Comparison of ENCODE assay signal across 8 cellular contexts in the genomic region with DNA sequence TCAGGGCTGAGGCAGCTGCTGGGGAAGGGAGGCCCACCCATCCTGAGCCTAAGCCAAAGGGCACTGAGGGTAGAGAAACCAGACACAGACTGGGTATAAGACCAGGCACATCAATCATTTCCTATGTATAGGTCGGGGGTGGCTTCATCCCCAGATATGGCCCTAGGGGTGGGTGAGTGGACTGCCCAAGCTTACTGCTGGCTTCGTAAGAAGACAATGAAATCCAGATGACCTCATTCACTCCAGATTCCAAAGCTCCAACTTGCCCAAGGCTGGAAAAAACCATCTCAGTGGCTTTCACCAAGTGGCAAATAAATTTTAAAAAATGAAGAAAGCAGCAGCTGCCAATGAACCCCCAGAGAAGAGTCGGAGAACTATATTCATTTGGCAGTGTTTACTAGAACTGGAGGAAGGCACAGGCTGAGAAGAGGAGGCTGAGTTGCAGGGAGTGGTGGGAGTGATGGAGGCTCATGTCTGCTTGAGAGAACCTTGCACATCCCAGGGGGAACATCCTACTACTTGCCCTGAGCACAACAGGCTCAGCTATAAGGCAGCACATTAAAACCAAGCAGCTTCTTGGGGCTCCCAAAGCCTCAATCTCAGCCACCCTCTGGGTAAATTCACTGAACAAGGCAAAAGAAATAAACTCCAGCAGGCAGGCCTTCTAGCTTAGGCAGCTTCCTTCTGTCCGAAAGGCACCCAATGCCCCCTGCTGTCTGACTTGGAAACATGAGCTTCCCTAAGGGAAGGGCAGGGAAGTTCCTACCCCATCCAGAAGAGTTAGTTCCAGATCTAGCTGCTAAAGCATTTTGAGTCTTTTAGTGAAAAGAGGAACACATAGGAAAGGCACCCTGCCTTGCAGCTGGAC. TPM values are rescaled to one million over a fixed set of nuclear protein-coding genes. Genes with fewer than 3 reads are reported as not detected.
A peak's percentile ranks its signal among the peaks of the same experiment; 100 is the strongest.
DNase-seq lines count a peak whose midpoint lies in the region; ATAC-seq, FAIRE-seq and TF ChIP-seq lines count a peak whose summit lies in the region.

No MANE protein-coding gene starts in this region.

- RAD21 ChIA-PET in GM12878 (lab: Charles Lee; ENCODE audit: unreplicated experiment) = interaction anchor here (0.8 to 4.0 kb wide), 13 partner anchors 9 to 118 kb away, joined by 3 to 35 read pairs (median 6); a partner anchor contains a TSS

- SMC1A ChIA-PET in GM12878 (lab: Charles Lee; ENCODE audit: uncharacterized antibody, unreplicated experiment) = interaction anchor here (0.9 to 4.9 kb wide), 19 partner anchors 8 to 119 kb away, joined by 3 to 51 read pairs (median 6); a partner anchor contains a TSS

- TF ChIP-seq POLR2A in GM12878 (IDR thresholded peaks at IDR 0.05; ENCODE audit: low read depth, low read length) = no peak

- H3K4me3 Mint-ChIP-seq in activated T-cell treated with anti-CD3 and anti-CD28 coated beads, Interleukin-2, amount 50 U/mL, for 72 hours = no peak overlapping the region

- no peaks in the 10 kb centered on the region for H3K9me3 ChIP-seq in GM12878 (replicated peaks; ENCODE audit: control insufficient read depth, insufficient read depth, low read length)

- peak; percentile 44 for ATAC-seq in GM12878
- peak; percentile 25 for ATAC-seq in stimulated activated naive CD8-positive, alpha-beta T cell treated with anti-CD3 and anti-CD28 coated beads, Interleukin-15, Interleukin-2, amounts not matched to agents 100 U/mL and 50 U/mL, for 24 hours
- ATAC-seq in HG03135 (IDR thresholded peaks at IDR 0.05; ENCODE audit: unreplicated experiment) = no peak
- ATAC-seq in activated T-cell treated with anti-CD3 and anti-CD28 coated beads, Interleukin-2, amount 50 U/mL, for 72 hours (replicated peaks in 1 of 2) = no peak

- peak; percentile 21 to 34 (median 34); a peak in 3 of 6 replicates for TF ChIP-seq CTCF in GM12878 (IDR thresholded peaks at IDR 0.05 in 2 of 3, conservative IDR thresholded peaks at IDR 0.05 in 1 of 3; ENCODE audit: control insufficient read depth in 2 of 3, extremely low read depth in 1 of 3, insufficient read depth in 1 of 3, low read depth in 3 of 3, low read length in 3 of 3)

- intact Hi-C loops in GM12878 (cut with micrococcal nuclease; ENCODE audit: unreplicated experiment) = loop anchor here (1.0 kb wide), 1 partner anchor 26 kb away; no protein-coding TSS in a partner anchor

- H3K9ac ChIP-seq in GM12878 (ENCODE audit: control insufficient read depth, insufficient read depth, low read length) = no peak overlapping the region

- CTCF ChIA-PET in GM12878 (lab: Yijun Ruan, JAX) = interaction anchor here (0.6 to 6.7 kb wide), 22 partner anchors 9 to 285 kb away, joined by 3 to 82 read pairs (median 8); a partner anchor contains a TSS

- no peak overlapping the region for H3K4me2 ChIP-seq in GM12878 (ENCODE audit: control insufficient read depth, insufficient read depth)

- peaks cover 3 to 25% of the 10 kb centered on the region in 2 donors for H3K36me3 Mint-ChIP-seq in activated T-cell treated with anti-CD3 and anti-CD28 coated beads, Interleukin-2, amount 50 U/mL, for 72 hours (ENCODE audit: insufficient read depth in 2 of 2)

- H3K27ac Mint-ChIP-seq in activated T-cell treated with anti-CD3 and anti-CD28 coated beads, Interleukin-2, amount 50 U/mL, for 72 hours = no peak overlapping the region

- TF ChIP-seq EP300 in GM12878 (IDR thresholded peaks at IDR 0.05; ENCODE audit: borderline replicate concordance in 1 of 2, control insufficient read depth in 1 of 2, low read depth in 2 of 2, low read length in 2 of 2) = no peak

- no peaks in the 10 kb centered on the region for H3K27me3 ChIP-seq in GM12878 (replicated peaks in 1 of 2; ENCODE audit: control insufficient read depth in 2 of 2, insufficient read depth in 2 of 2, low read length in 1 of 2)

- peaks cover 21 to 23% of the 10 kb centered on the region in 2 experiments for H3K36me3 ChIP-seq in GM12878 (ENCODE audit: control insufficient read depth in 2 of 2, insufficient read depth in 2 of 2, low read length in 1 of 2)

- FAIRE-seq in GM12878 (lab: Jason Lieb, UNC) = no peak

- no peak overlapping the region for H2AFZ ChIP-seq in GM12878 (ENCODE audit: control insufficient read depth, low read depth, low read length)

- no peaks in the 10 kb centered on the region for H3K4me1 ChIP-seq in GM12878 (ENCODE audit: control insufficient read depth, insufficient read depth, low read length)

- no TSS peak for BruUV-seq in GM12878 (replicated peaks; lab: Mats Ljungman, UMichigan)

- H4K20me1 ChIP-seq in GM12878 (ENCODE audit: control insufficient read depth, insufficient read depth) = no peaks in the 10 kb centered on the region

- H3K27me3 Mint-ChIP-seq in activated T-cell treated with anti-CD3 and anti-CD28 coated beads, Interleukin-2, amount 50 U/mL, for 72 hours (ENCODE audit: low read depth) = no peaks in the 10 kb centered on the region

- in situ Hi-C loops in GM12878 (cut with MboI) = no loop called here

- H3K4me1 Mint-ChIP-seq in activated T-cell treated with anti-CD3 and anti-CD28 coated beads, Interleukin-2, amount 50 U/mL, for 72 hours (ENCODE audit: low read depth) = no peaks in the 10 kb centered on the region

- H3K27ac ChIP-seq in GM12878 (ENCODE audit: control insufficient read depth, insufficient read depth) = no peak overlapping the region

- peak; percentile 22 for DNase-seq in COR-L47 (lab: John Stamatoyannopoulos, UW)
- peak; percentile 64 for DNase-seq in LHCN-M2 (ENCODE audit: low read depth)
- DNase-seq in GM12878 (ENCODE audit: low read depth, low spot score) = no peak
- peak; percentile 70 for DNase-seq in iris pigment epithelial cell (ENCODE audit: low read depth)
- DNase-seq in stimulated activated naive CD8-positive, alpha-beta T cell treated with anti-CD3 and anti-CD28 coated beads, Interleukin-15, Interleukin-2, amounts not matched to agents 100 U/mL and 50 U/mL, for 24 hours = no peak
- no peak for DNase-seq in activated T-cell treated with anti-CD3 and anti-CD28 coated beads, Interleukin-2, amount 50 U/mL, for 72 hours
- DNase-seq in NCI-H1417 treated with DMSO at 0.1 percent for 48 hours (lab: John Stamatoyannopoulos, UW) = no peak

- H3K9me3 Mint-ChIP-seq in activated T-cell treated with anti-CD3 and anti-CD28 coated beads, Interleukin-2, amount 50 U/mL, for 72 hours = no peaks in the 10 kb centered on the region

- POLR2A ChIA-PET in GM12878 (lab: Charles Lee) = interaction anchor here (0.8 to 1.3 kb wide), 4 partner anchors 10 to 43 kb away, joined by 3 to 5 read pairs (median 3); a partner anchor contains a TSS

- H3K79me2 ChIP-seq in GM12878 (ENCODE audit: control insufficient read depth, insufficient read depth, low read length) = no peaks in the 10 kb centered on the region

- no peak overlapping the region for H3K4me3 ChIP-seq in GM12878

- peak; percentile 43 for TF ChIP-seq RAD21 in GM12878 (IDR thresholded peaks at IDR 0.05; ENCODE audit: insufficient read depth, low read depth, low read length)

- WGBS in GM12878 (ENCODE audit: insufficient coverage, insufficient replicate concordance, low lambda C conversion rate, missing lambda C conversion rate) = 96% methylated on average over 4 of the region's 4 CpGs

RNA-seq across cellular contexts. Expression of a gene that starts 14.1 kb away (rescaled TPM):
- total RNA-seq in LHCN-M2 (2014; rRNA removed) (150 and 200 TPM in 2 replicates), GM12878 (2014; rRNA removed) (37.6 and 40.2 TPM in 2 replicates), GM12878 (2014; rRNA removed; fragmentation: Illumina TruSeq; extraction: Trizol) (65.1 and 68.1 TPM in 2 replicates), GM12878 (2021) (66.2 and 69.1 TPM in 2 replicates)
- polyA plus RNA-seq in LHCN-M2 (2012) = 652 TPM
- 11.8 and 13.4 TPM in 2 replicates for total RNA-seq in GM12878 (2013; cell fraction: nucleolus; rRNA removed)
- polyA plus RNA-seq in GM12878 (2011; ENCODE audit: low read depth) = 24.7 TPM
- polyA plus RNA-seq in GM12878 (2011; rRNA removed) (173 and 185 TPM in 2 replicates), GM12878 (2014; fragmentation: Illumina TruSeq; extraction: Trizol) (269 and 323 TPM in 2 replicates), GM12878 (2014; fragmentation: Nextera tagmentation; extraction: Ambion mirVana) (10 to 100 TPM; 15.1 to 28.2 TPM), GM12878 (2014; rRNA removed) (113 and 119 TPM in 2 replicates), GM12878 (2016; fragmentation: Nextera tagmentation; extraction: Ambion mirVana) (10 to 100 TPM; 64.4 to 68.2 TPM)
- polyA plus RNA-seq in GM12878 (2011; cell fraction: cytosol; rRNA removed) = 166 and 185 TPM in 2 replicates
- polyA plus RNA-seq in GM12878 (2011; cell fraction: nucleus; rRNA removed) = 69.5 and 83.5 TPM in 2 replicates
- polyA plus RNA-seq in GM12878 (2012) = 41.8 and 56.2 TPM in 2 replicates
- polyA minus RNA-seq in GM12878 (2011; rRNA and poly(A)+ RNA removed) = 89.0 and 91.0 TPM in 2 replicates
- polyA minus RNA-seq in GM12878 (2011; cell fraction: cytosol; rRNA and poly(A)+ RNA removed) = 15.2 and 20.8 TPM in 2 replicates
- polyA minus RNA-seq in GM12878 (2011; cell fraction: nucleus; rRNA and poly(A)+ RNA removed) = 8.1 and 11.2 TPM in 2 replicates
- 10 to 100 TPM; 28.3 to 32.8 TPM for total RNA-seq in activated T-cell treated with anti-CD3 and anti-CD28 coated beads, Interleukin-2, amount 50 U/mL, for 72 hours

RNA-seq across cellular contexts. Expression of a gene that starts 28.9 kb away (rescaled TPM):
- total RNA-seq in LHCN-M2 (2014; rRNA removed) (not detected in 2 replicates), GM12878 (2014; rRNA removed) (0.28 and 0.38 TPM in 2 replicates), GM12878 (2014; rRNA removed; fragmentation: Illumina TruSeq; extraction: Trizol) (0.14 and 0.27 TPM in 2 replicates), GM12878 (2021) (0.21 and 0.40 TPM in 2 replicates)
- 0.15 TPM for polyA plus RNA-seq in LHCN-M2 (2012)
- 1.0 and 1.7 TPM in 2 replicates for total RNA-seq in GM12878 (2013; cell fraction: nucleolus; rRNA removed)
- polyA plus RNA-seq in GM12878 (2011; ENCODE audit: low read depth) = 0.91 TPM
- polyA plus RNA-seq in GM12878 (2011; rRNA removed) (0.73 and 0.77 TPM in 2 replicates), GM12878 (2014; fragmentation: Illumina TruSeq; extraction: Trizol) (0.40 and 0.92 TPM in 2 replicates), GM12878 (2014; fragmentation: Nextera tagmentation; extraction: Ambion mirVana) (under 1 TPM; 0.22 to 0.61 TPM), GM12878 (2014; rRNA removed) (0.44 and 0.95 TPM in 2 replicates), GM12878 (2016; fragmentation: Nextera tagmentation; extraction: Ambion mirVana) (under 1 TPM; 0.10 to 0.42 TPM)
- polyA plus RNA-seq in GM12878 (2011; cell fraction: cytosol; rRNA removed) = 0.28 and 0.37 TPM in 2 replicates
- polyA plus RNA-seq in GM12878 (2011; cell fraction: nucleus; rRNA removed) = 2.6 and 3.0 TPM in 2 replicates
- polyA plus RNA-seq in GM12878 (2012) = 0.59 and 0.72 TPM in 2 replicates
- 0.10 TPM in 1 of 2 replicates, not detected in the other for polyA minus RNA-seq in GM12878 (2011; rRNA and poly(A)+ RNA removed)
- not detected in 2 replicates for polyA minus RNA-seq in GM12878 (2011; cell fraction: cytosol; rRNA and poly(A)+ RNA removed)
- 0.57 TPM in 1 of 2 replicates, not detected in the other for polyA minus RNA-seq in GM12878 (2011; cell fraction: nucleus; rRNA and poly(A)+ RNA removed)
- total RNA-seq in activated T-cell treated with anti-CD3 and anti-CD28 coated beads, Interleukin-2, amount 50 U/mL, for 72 hours = not detected

RNA-seq across cellular contexts. Expression of a gene that starts 43.1 kb away (rescaled TPM):
- total RNA-seq in LHCN-M2 (2014; rRNA removed) (73.1 and 76.4 TPM in 2 replicates), GM12878 (2014; rRNA removed) (81.3 and 95.1 TPM in 2 replicates), GM12878 (2014; rRNA removed; fragmentation: Illumina TruSeq; extraction: Trizol) (69.1 and 70.0 TPM in 2 replicates), GM12878 (2021) (88.9 and 108 TPM in 2 replicates)
- polyA plus RNA-seq in LHCN-M2 (2012) = 44.3 TPM
- total RNA-seq in GM12878 (2013; cell fraction: nucleolus; rRNA removed) = 503 and 542 TPM in 2 replicates
- 49.4 TPM for polyA plus RNA-seq in GM12878 (2011; ENCODE audit: low read depth)
- polyA plus RNA-seq in GM12878 (2011; rRNA removed) (152 and 168 TPM in 2 replicates), GM12878 (2014; fragmentation: Illumina TruSeq; extraction: Trizol) (88.0 and 110 TPM in 2 replicates), GM12878 (2014; fragmentation: Nextera tagmentation; extraction: Ambion mirVana) (10 to 100 TPM; 10.4 to 18.7 TPM), GM12878 (2014; rRNA removed) (100 and 101 TPM in 2 replicates), GM12878 (2016; fragmentation: Nextera tagmentation; extraction: Ambion mirVana) (10 to 100 TPM; 83.1 to 86.0 TPM)
- polyA plus RNA-seq in GM12878 (2011; cell fraction: cytosol; rRNA removed) = 93.7 and 126 TPM in 2 replicates
- 759 and 982 TPM in 2 replicates for polyA plus RNA-seq in GM12878 (2011; cell fraction: nucleus; rRNA removed)
- 81.8 and 83.3 TPM in 2 replicates for polyA plus RNA-seq in GM12878 (2012)
- polyA minus RNA-seq in GM12878 (2011; rRNA and poly(A)+ RNA removed) = 97.6 and 114 TPM in 2 replicates
- polyA minus RNA-seq in GM12878 (2011; cell fraction: cytosol; rRNA and poly(A)+ RNA removed) = 29.4 and 47.1 TPM in 2 replicates
- 136 and 161 TPM in 2 replicates for polyA minus RNA-seq in GM12878 (2011; cell fraction: nucleus; rRNA and poly(A)+ RNA removed)
- 100 to 1,000 TPM; 246 to 280 TPM for total RNA-seq in activated T-cell treated with anti-CD3 and anti-CD28 coated beads, Interleukin-2, amount 50 U/mL, for 72 hours

Comparison
In these comparisons a context has a peak if more than half of its experiments do, and no peak if none do; other contexts are left out.
1. DNase-seq: peak in COR-L47 (single experiment), LHCN-M2 (single experiment) and iris pigment epithelial cell (single experiment); none in GM12878 (single experiment), stimulated activated naive CD8-positive, alpha-beta T cell treated with anti-CD3 and anti-CD28 coated beads, Interleukin-15, Interleukin-2, amounts not matched to agents 100 U/mL and 50 U/mL, for 24 hours (single experiment), activated T-cell treated with anti-CD3 and anti-CD28 coated beads, Interleukin-2, amount 50 U/mL, for 72 hours (0 of 2) and NCI-H1417 treated with DMSO at 0.1 percent for 48 hours (single experiment).
2. ATAC-seq: peak in GM12878 (single experiment) and stimulated activated naive CD8-positive, alpha-beta T cell treated with anti-CD3 and anti-CD28 coated beads, Interleukin-15, Interleukin-2, amounts not matched to agents 100 U/mL and 50 U/mL, for 24 hours (single experiment); none in HG03135 (single experiment) and activated T-cell treated with anti-CD3 and anti-CD28 coated beads, Interleukin-2, amount 50 U/mL, for 72 hours (0 of 2).